8 cellular contexts compared by ENCODE assay signal in the genomic region with DNA sequence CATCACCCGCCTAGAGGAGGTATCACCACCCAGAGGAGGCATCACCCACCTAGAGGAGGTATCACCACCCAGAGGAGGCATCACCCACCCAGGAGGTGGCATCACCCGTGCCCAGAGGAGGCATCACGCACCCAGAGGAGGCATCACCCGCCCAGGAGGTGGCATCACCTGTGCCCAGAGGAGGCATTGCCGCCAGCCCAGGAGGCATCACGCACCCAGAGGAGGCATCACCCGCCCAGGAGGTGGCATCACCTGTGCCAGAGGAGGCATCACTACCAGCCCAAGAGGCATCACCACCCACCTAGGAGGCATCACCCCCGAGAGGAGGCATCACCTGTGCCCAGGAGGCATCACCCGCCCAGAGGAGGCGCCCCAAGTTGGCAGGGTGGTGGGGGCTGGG. TPM values are rescaled to one million over a fixed set of nuclear protein-coding genes. Genes with fewer than 3 reads are reported as not detected.
DNase-seq lines count a peak whose midpoint lies in the region; ATAC-seq and TF ChIP-seq lines count a peak whose summit lies in the region.

No MANE protein-coding gene starts in this region.

- H3K27me3 ChIP-seq in left lung (no peaks in the 10 kb centered on the region), subcutaneous abdominal adipose tissue (ENCODE audit: control insufficient read depth in 5 of 5, insufficient read depth in 4 of 5, low read length in 5 of 5) (no peaks in the 10 kb centered on the region), ovary (no peaks in the 10 kb centered on the region)

- 89 to 97% (median 95%) methylated on average over 9 to 10 of the region's 10 CpGs for WGBS in ovary, 3 donors

- H3K4me1 ChIP-seq in left lung (peaks cover 44 to 83% of the 10 kb centered on the region in 2 donors), subcutaneous abdominal adipose tissue (ENCODE audit: control insufficient read depth in 5 of 5, insufficient read depth in 5 of 5, low read length in 5 of 5) (peaks cover 12 to 85% (median 81%) of the 10 kb centered on the region in 5 donors), ovary (ENCODE audit: insufficient read depth) (peaks cover 15% of the 10 kb centered on the region)

- peak overlapping the region in 3 of 5 donors; percentile 61 to 78 (median 63) for H3K9ac ChIP-seq in subcutaneous abdominal adipose tissue (ENCODE audit: low read length in 5 of 5)

- H3K27ac ChIP-seq in left lung (peak overlapping the region; percentile 22 to 99), subcutaneous abdominal adipose tissue (ENCODE audit: low read depth, low read length) (peak overlapping the region; percentile 97), ovary (no peak overlapping the region)

- no peaks in the 10 kb centered on the region for H3K27me3 Mint-ChIP-seq in activated CD4-positive, alpha-beta T cell treated with anti-CD3 and anti-CD28 coated beads, Interleukin-2, amount 10 ng/mL, durations not matched to agents 24 days and 14 days
- no peaks in the 10 kb centered on the region for H3K27me3 Mint-ChIP-seq in activated naive CD8-positive, alpha-beta T cell treated with anti-CD3 and anti-CD28 coated beads, Interleukin-2, amount 50 U/mL, for 24 hours

- intact Hi-C loops in activated CD4-positive, alpha-beta T cell treated with anti-CD3 and anti-CD28 coated beads, Interleukin-2, amount 10 ng/mL, durations not matched to agents 24 days and 14 days (cut with micrococcal nuclease), result loop anchor here (10.0 kb wide), 1 partner anchor 92 kb away; no protein-coding TSS in a partner anchor
- intact Hi-C loops in left lung (cut with DNase I) (loop anchor here in 1 of 2 donors (10.0 kb wide), 1 partner anchor 72 kb away; no protein-coding TSS in a partner anchor), ovary (cut with DNase I) (loop anchor here in 2 of 4 donors (5.0 to 10.0 kb wide), 2 partner anchors 51 to 58 kb away; a partner anchor contains a TSS)

- H3K36me3 Mint-ChIP-seq in activated CD4-positive, alpha-beta T cell treated with anti-CD3 and anti-CD28 coated beads, Interleukin-2, amount 10 ng/mL, durations not matched to agents 24 days and 14 days (ENCODE audit: low read depth), result peaks cover 40% of the 10 kb centered on the region
- peaks cover 12% of the 10 kb centered on the region for H3K36me3 Mint-ChIP-seq in activated naive CD8-positive, alpha-beta T cell treated with anti-CD3 and anti-CD28 coated beads, Interleukin-2, amount 50 U/mL, for 24 hours (ENCODE audit: low read depth)

- no peak for ATAC-seq in activated naive CD8-positive, alpha-beta T cell treated with anti-CD3 and anti-CD28 coated beads, Interleukin-2, amount 50 U/mL, for 24 hours
- ATAC-seq in left lung (no peak), HG02798 (IDR thresholded peaks at IDR 0.05; ENCODE audit: poor library complexity, unreplicated experiment) (no peak)

- H3K9me3 ChIP-seq in left lung (no peaks in the 10 kb centered on the region), subcutaneous abdominal adipose tissue (ENCODE audit: control insufficient read depth in 5 of 5, low read length in 5 of 5) (no peaks in the 10 kb centered on the region), ovary (no peaks in the 10 kb centered on the region)

- H3K4me3 ChIP-seq in left lung (peak overlapping the region in 1 of 2 donors; percentile 96), subcutaneous abdominal adipose tissue (ENCODE audit: low read depth in 1 of 5, low read length in 5 of 5) (peak overlapping the region in 4 of 5 donors; percentile 78 to 81 (median 80)), ovary (no peak overlapping the region)

- TF ChIP-seq CTCF in left lung (IDR thresholded peaks at IDR 0.05) (no peak), ovary (IDR thresholded peaks at IDR 0.05) (no peak)

- peak; percentile 61 for DNase-seq in activated CD4-positive, alpha-beta T cell treated with anti-CD3 and anti-CD28 coated beads, Interleukin-2, amount 10 ng/mL, durations not matched to agents 24 days and 14 days
- no peak for DNase-seq in activated CD4-positive, alpha-beta T cell treated with anti-CD3 and anti-CD28 coated beads for 1 hour
- no peak for DNase-seq in activated naive CD8-positive, alpha-beta T cell treated with anti-CD3 and anti-CD28 coated beads, Interleukin-2, amount 50 U/mL, for 24 hours
- DNase-seq in left lung (no peak), ovary (no peak)
- no peak for DNase-seq in stimulated activated CD4-positive, alpha-beta T cell treated with anti-CD3 and anti-CD28 coated beads, Interleukin-1b, Interleukin-23, amount 100 ng/mL, for 48 hours

- peaks cover 40% of the 10 kb centered on the region for H3K4me1 Mint-ChIP-seq in activated CD4-positive, alpha-beta T cell treated with anti-CD3 and anti-CD28 coated beads, Interleukin-2, amount 10 ng/mL, durations not matched to agents 24 days and 14 days
- H3K4me1 Mint-ChIP-seq in activated naive CD8-positive, alpha-beta T cell treated with anti-CD3 and anti-CD28 coated beads, Interleukin-2, amount 50 U/mL, for 24 hours, result peaks cover 65% of the 10 kb centered on the region

- no peak overlapping the region for H3K27ac Mint-ChIP-seq in activated CD4-positive, alpha-beta T cell treated with anti-CD3 and anti-CD28 coated beads, Interleukin-2, amount 10 ng/mL, durations not matched to agents 24 days and 14 days
- H3K27ac Mint-ChIP-seq in activated naive CD8-positive, alpha-beta T cell treated with anti-CD3 and anti-CD28 coated beads, Interleukin-2, amount 50 U/mL, for 24 hours, result no peak overlapping the region

- H3K9me3 Mint-ChIP-seq in activated CD4-positive, alpha-beta T cell treated with anti-CD3 and anti-CD28 coated beads, Interleukin-2, amount 10 ng/mL, durations not matched to agents 24 days and 14 days, result no peaks in the 10 kb centered on the region
- no peaks in the 10 kb centered on the region for H3K9me3 Mint-ChIP-seq in activated naive CD8-positive, alpha-beta T cell treated with anti-CD3 and anti-CD28 coated beads, Interleukin-2, amount 50 U/mL, for 24 hours

- H3K4me3 Mint-ChIP-seq in activated CD4-positive, alpha-beta T cell treated with anti-CD3 and anti-CD28 coated beads, Interleukin-2, amount 10 ng/mL, durations not matched to agents 24 days and 14 days, result peak overlapping the region; percentile 95
- peak overlapping the region; percentile 91 for H3K4me3 Mint-ChIP-seq in activated naive CD8-positive, alpha-beta T cell treated with anti-CD3 and anti-CD28 coated beads, Interleukin-2, amount 50 U/mL, for 24 hours

- H3K36me3 ChIP-seq in left lung, result peaks cover 0 to 42% of the 10 kb centered on the region in 2 donors
- H3K36me3 ChIP-seq in subcutaneous abdominal adipose tissue (ENCODE audit: control insufficient read depth in 5 of 5, insufficient read depth in 5 of 5, low read length in 5 of 5), result peaks cover 0 to 29% (median 20%) of the 10 kb centered on the region in 5 donors
- H3K36me3 ChIP-seq in ovary, result no peaks in the 10 kb centered on the region

- TF ChIP-seq EP300 in ovary (IDR thresholded peaks at IDR 0.05), result no peak

- TF ChIP-seq POLR2A in ovary (IDR thresholded peaks at IDR 0.05), result no peak

RNA-seq across cellular contexts. Expression of a gene that starts 2.6 kb away (rescaled TPM):
- total RNA-seq in activated CD4-positive, alpha-beta T cell treated with anti-CD3 and anti-CD28 coated beads, Interleukin-2, amount 10 ng/mL, durations not matched to agents 24 days and 14 days, result 108 and 113 TPM in 2 replicates
- total RNA-seq in left lung (100 to 1,000 TPM in 1 of 2 donors, 10 to 100 TPM in 1; 65.1 to 102 TPM), ovary (10 to 100 TPM in 6 of 7 donors, 1 to 10 TPM in 1; 7.3 to 30.9 (median 17.4) TPM)
- 1 to 10 TPM; 2.5 to 7.8 TPM for polyA plus RNA-seq in ovary

Comparison
In these comparisons a context has a peak if more than half of its experiments do, and no peak if none do; other contexts are left out.
1. H3K27ac ChIP-seq: peak in left lung (2 of 2) and subcutaneous abdominal adipose tissue (single experiment); none in ovary (0 of 2).